18 cellular contexts compared by ENCODE assay signal in genomic region chr5:112119527-112119926, GRCh38.
DNase-seq lines count a peak whose midpoint lies in the region; ATAC-seq and TF ChIP-seq lines count a peak whose summit lies in the region.
"Had no signal": no experiment of that assay in that cellular context is flagged by ENCODE, and none has a peak within 500 bp of the region (broad histone marks: within the 10 kb centered on the region; RNA-seq: fewer than 3 reads in every experiment).

No MANE protein-coding gene starts in this region.

- no peak for TF ChIP-seq CTCF in GM06990 (IDR thresholded peaks at IDR 0.05; ENCODE audit: insufficient read depth, low read length, poor library complexity, severe bottlenecking)
- TF ChIP-seq CTCF in left lung (IDR thresholded peaks at IDR 0.05): no peak

- H3K36me3 ChIP-seq in GM06990 (ENCODE audit: control insufficient read depth, insufficient read depth, low read length): no peaks in the 10 kb centered on the region
- no peaks in the 10 kb centered on the region for H3K36me3 ChIP-seq in left lung
- H3K36me3 ChIP-seq: esophagus squamous epithelium had no signal

- DNase-seq in GM06990 (ENCODE audit: extremely low read depth, insufficient read length) (peak; percentile 4), MV-4-11 (lab: John Stamatoyannopoulos, UW) (peak; percentile 89), SW480 (ENCODE audit: low spot score) (peak; percentile 7), DMS79 (lab: John Stamatoyannopoulos, UW) (no peak), left lung (no peak), NCI-H774 (lab: John Stamatoyannopoulos, UW) (no peak)
- DNase-seq: activated naive CD8-positive, alpha-beta T cell treated with anti-CD3 and anti-CD28 coated beads for 36 hours; activated T-cell treated with anti-CD3 and anti-CD28 coated beads, Interleukin-2, amount 50 U/mL, for 4 hours; esophagus squamous epithelium; GDM1; H9; head of caudate nucleus; islet precursor cell; NCI-H1694; NCI-H526; T1000 had no signal

- intact Hi-C loops in left lung (cut with DNase I): no loop called here

- ATAC-seq in GM21423 (IDR thresholded peaks at IDR 0.05; ENCODE audit: unreplicated experiment) (peak; percentile 47), GM21390 (IDR thresholded peaks at IDR 0.05; ENCODE audit: unreplicated experiment) (no peak), left lung (no peak)
- ATAC-seq: activated T-cell treated with anti-CD3 and anti-CD28 coated beads, Interleukin-2, amount 50 U/mL, for 4 hours had no signal

- no peaks in the 10 kb centered on the region for H3K9me3 ChIP-seq in left lung
- H3K9me3 ChIP-seq: esophagus squamous epithelium had no signal

- H3K27me3 ChIP-seq in GM06990 (replicated peaks; ENCODE audit: control insufficient read depth, insufficient read depth, low read length) (no peaks in the 10 kb centered on the region), left lung (no peaks in the 10 kb centered on the region)
- H3K27me3 ChIP-seq: esophagus squamous epithelium had no signal

- H3K27ac ChIP-seq in left lung: no peak overlapping the region
- H3K27ac ChIP-seq: esophagus squamous epithelium had no signal

- H3K4me1 ChIP-seq in left lung: peaks cover 0 to 3% of the 10 kb centered on the region in 2 donors

- no peak overlapping the region for H3K4me3 ChIP-seq in GM06990 (replicated peaks; ENCODE audit: low read depth, low read length)
- H3K4me3 ChIP-seq in left lung: no peak overlapping the region
- H3K4me3 ChIP-seq: esophagus squamous epithelium had no signal

Comparison
In these comparisons a context has a peak if more than half of its experiments do, and no peak if none do; other contexts are left out.
1. DNase-seq: peak in GM06990 (single experiment), MV-4-11 (single experiment) and SW480 (single experiment); none in DMS79 (single experiment), left lung (0 of 2) and NCI-H774 (single experiment).